Comparison of ENCODE assay signal across 13 cellular contexts in the genomic region with DNA sequence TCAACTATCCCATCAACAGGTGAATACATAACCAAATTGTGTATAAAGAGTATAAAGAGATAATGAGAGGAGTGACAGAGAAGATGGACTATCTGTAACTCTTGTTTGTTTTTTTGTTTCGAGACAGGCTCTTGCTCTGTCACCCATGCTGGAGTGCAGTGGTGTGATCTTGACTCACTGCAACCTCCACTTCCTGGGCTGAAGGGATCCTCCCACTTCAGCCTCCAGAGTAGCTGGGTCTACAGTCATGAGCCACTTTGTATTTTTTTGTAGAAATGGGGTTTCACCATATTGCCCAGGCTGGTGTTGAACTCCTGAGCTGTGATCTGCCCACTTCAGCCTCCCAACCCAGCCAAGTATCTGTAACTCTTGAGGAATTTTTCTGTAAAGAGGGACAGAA. TPM values are rescaled to one million over a fixed set of nuclear protein-coding genes. Genes with fewer than 3 reads are reported as not detected.
A peak's percentile ranks its signal among the peaks of the same experiment; 100 is the strongest.
DNase-seq lines count a peak whose midpoint lies in the region; ATAC-seq and TF ChIP-seq lines count a peak whose summit lies in the region.
"Had no signal": no experiment of that assay in that cellular context is flagged by ENCODE, and none has a peak within 500 bp of the region (broad histone marks: within the 10 kb centered on the region; RNA-seq: fewer than 3 reads in every experiment).

No MANE protein-coding gene starts in this region.

- H3K27me3 ChIP-seq in Loucy (ENCODE audit: insufficient read depth, low read length, poor library complexity, severe bottlenecking) (no peaks in the 10 kb centered on the region), adrenal gland (no peaks in the 10 kb centered on the region)

- 32 to 65% (median 57%) methylated on average over 1 of the region's 1 CpG for WGBS in adrenal gland, 4 donors

- peaks cover 7% of the 10 kb centered on the region for H3K27me3 Mint-ChIP-seq in activated T-cell treated with anti-CD3 and anti-CD28 coated beads, Interleukin-2, amount 50 U/mL, for 72 hours (ENCODE audit: low read depth)
- H3K27me3 Mint-ChIP-seq in activated T-cell treated with anti-CD3 and anti-CD28 coated beads, Interleukin-2, amount 50 U/mL, for 4 hours (ENCODE audit: low read depth): no peaks in the 10 kb centered on the region
- peaks cover 6% of the 10 kb centered on the region for H3K27me3 Mint-ChIP-seq in stimulated activated naive CD8-positive, alpha-beta T cell treated with anti-CD3 and anti-CD28 coated beads, Interleukin-15, amount 100 ng/mL, for 72 hours
- H3K27me3 Mint-ChIP-seq: CD4-positive, alpha-beta T cell had no signal

- no peaks in the 10 kb centered on the region for H3K79me2 ChIP-seq in Loucy (ENCODE audit: insufficient read depth, low read length)

- peak; percentile 44 to 45 for ATAC-seq in activated T-cell treated with anti-CD3 and anti-CD28 coated beads, Interleukin-2, amount 50 U/mL, for 72 hours (replicated peaks in 1 of 2)
- ATAC-seq in activated T-cell treated with anti-CD3 and anti-CD28 coated beads, Interleukin-2, amount 50 U/mL, for 4 hours: no peak
- ATAC-seq in stimulated activated naive CD8-positive, alpha-beta T cell treated with anti-CD3 and anti-CD28 coated beads, Interleukin-15, amount 100 ng/mL, for 72 hours: peak; percentile 58

- no peaks in the 10 kb centered on the region for H3F3A ChIP-seq in Loucy (ENCODE audit: low read depth)

- H3K27ac ChIP-seq in adrenal gland: peak overlapping the region in 3 of 5 donors; percentile 17 to 56 (median 43)
- H3K27ac ChIP-seq: GM23248 had no signal

- TF ChIP-seq CTCF in Loucy (conservative IDR thresholded peaks at IDR 0.05; ENCODE audit: low read length) (no peak), adrenal gland (IDR thresholded peaks at IDR 0.05) (no peak)

- no peaks in the 10 kb centered on the region for H4K20me1 ChIP-seq in Loucy (ENCODE audit: insufficient read depth, low read length, poor library complexity, severe bottlenecking)

- H3K36me3 Mint-ChIP-seq in activated T-cell treated with anti-CD3 and anti-CD28 coated beads, Interleukin-2, amount 50 U/mL, for 72 hours (ENCODE audit: insufficient read depth in 2 of 2): no peaks in the 10 kb centered on the region
- no peaks in the 10 kb centered on the region for H3K36me3 Mint-ChIP-seq in activated T-cell treated with anti-CD3 and anti-CD28 coated beads, Interleukin-2, amount 50 U/mL, for 4 hours (ENCODE audit: insufficient read depth)

- peaks cover 2 to 3% of the 10 kb centered on the region in 2 donors for H3K9me3 Mint-ChIP-seq in activated T-cell treated with anti-CD3 and anti-CD28 coated beads, Interleukin-2, amount 50 U/mL, for 72 hours
- no peaks in the 10 kb centered on the region for H3K9me3 Mint-ChIP-seq in activated T-cell treated with anti-CD3 and anti-CD28 coated beads, Interleukin-2, amount 50 U/mL, for 4 hours
- peaks cover 0 to 8% of the 10 kb centered on the region in 2 donors for H3K9me3 Mint-ChIP-seq in stimulated activated naive CD8-positive, alpha-beta T cell treated with anti-CD3 and anti-CD28 coated beads, Interleukin-15, amount 100 ng/mL, for 72 hours

- no peak for DNase-seq in activated T-cell treated with anti-CD3 and anti-CD28 coated beads, Interleukin-2, amount 50 U/mL, for 72 hours
- no peak for DNase-seq in activated T-cell treated with anti-CD3 and anti-CD28 coated beads, Interleukin-2, amount 50 U/mL, for 4 hours
- no peak for DNase-seq in adrenal gland
- no peak for DNase-seq in stimulated activated naive CD8-positive, alpha-beta T cell treated with anti-CD3 and anti-CD28 coated beads, Interleukin-15, amount 100 ng/mL, for 72 hours
- no peak for DNase-seq in dermis blood vessel endothelial cell
- no peak for DNase-seq in posterior cingulate gyrus
- DNase-seq: C1 segment of cervical spinal cord; Calu3; CD4-positive, alpha-beta T cell; DMS 273 treated with DMSO at 0.1 percent for 48 hours; GM23248 had no signal

- TF ChIP-seq POLR2A in adrenal gland (IDR thresholded peaks at IDR 0.05): no peak

- H3K9me2 ChIP-seq in Loucy (replicated peaks; ENCODE audit: low read depth, low read length): no peaks in the 10 kb centered on the region

- H3K9ac ChIP-seq in Loucy (ENCODE audit: low read depth, low read length, poor library complexity, severe bottlenecking): no peak overlapping the region
- H3K9ac ChIP-seq: GM23248 had no signal

- H3K36me3 ChIP-seq in Loucy (ENCODE audit: insufficient read depth, low read length) (no peaks in the 10 kb centered on the region), adrenal gland (replicated peaks in 1 of 2) (no peaks in the 10 kb centered on the region)

- peaks cover 7% of the 10 kb centered on the region for H3K4me1 Mint-ChIP-seq in activated T-cell treated with anti-CD3 and anti-CD28 coated beads, Interleukin-2, amount 50 U/mL, for 72 hours (ENCODE audit: low read depth)
- peaks cover 4% of the 10 kb centered on the region for H3K4me1 Mint-ChIP-seq in activated T-cell treated with anti-CD3 and anti-CD28 coated beads, Interleukin-2, amount 50 U/mL, for 4 hours (ENCODE audit: low read depth)
- peaks cover 7% of the 10 kb centered on the region for H3K4me1 Mint-ChIP-seq in stimulated activated naive CD8-positive, alpha-beta T cell treated with anti-CD3 and anti-CD28 coated beads, Interleukin-15, amount 100 ng/mL, for 72 hours
- H3K4me1 Mint-ChIP-seq: B cell had no signal

- H3K4me3 ChIP-seq in Loucy (ENCODE audit: low read length, poor library complexity, severe bottlenecking) (no peak overlapping the region), adrenal gland (no peak overlapping the region)
- H3K4me3 ChIP-seq: GM23248 had no signal

- no peak overlapping the region for H3K4me3 Mint-ChIP-seq in activated T-cell treated with anti-CD3 and anti-CD28 coated beads, Interleukin-2, amount 50 U/mL, for 72 hours
- no peak overlapping the region for H3K4me3 Mint-ChIP-seq in activated T-cell treated with anti-CD3 and anti-CD28 coated beads, Interleukin-2, amount 50 U/mL, for 4 hours
- no peak overlapping the region for H3K4me3 Mint-ChIP-seq in stimulated activated naive CD8-positive, alpha-beta T cell treated with anti-CD3 and anti-CD28 coated beads, Interleukin-15, amount 100 ng/mL, for 72 hours
- H3K4me3 Mint-ChIP-seq: B cell; CD4-positive, alpha-beta T cell had no signal

- peak overlapping the region; percentile 68; the same call in 1 of the 2 replicates for H2AFZ ChIP-seq in Loucy (ENCODE audit: low read length)
- H2AFZ ChIP-seq: GM23248 had no signal

- intact Hi-C loops in adrenal gland (cut with DNase I) (no loop called here), posterior cingulate gyrus (cut with DNase I) (no loop called here)

- H3K9me3 ChIP-seq in Loucy (ENCODE audit: insufficient read depth, low read depth, low read length) (no peaks in the 10 kb centered on the region), adrenal gland (replicated peaks in 1 of 3) (no peaks in the 10 kb centered on the region)

- H3K4me1 ChIP-seq in Loucy (ENCODE audit: insufficient read depth, low read length, poor library complexity, severe bottlenecking) (peaks cover 13% of the 10 kb centered on the region), adrenal gland (replicated peaks in 1 of 2) (peaks cover 6 to 33% of the 10 kb centered on the region in 2 donors)

- no peak overlapping the region for H3K27ac Mint-ChIP-seq in activated T-cell treated with anti-CD3 and anti-CD28 coated beads, Interleukin-2, amount 50 U/mL, for 72 hours
- H3K27ac Mint-ChIP-seq in stimulated activated naive CD8-positive, alpha-beta T cell treated with anti-CD3 and anti-CD28 coated beads, Interleukin-15, amount 100 ng/mL, for 72 hours: no peak overlapping the region
- H3K27ac Mint-ChIP-seq: B cell; CD4-positive, alpha-beta T cell had no signal

- no peak overlapping the region for H3K4me2 ChIP-seq in Loucy (ENCODE audit: low read depth, low read length, poor library complexity, severe bottlenecking)

RNA-seq across cellular contexts. Expression of a gene that starts 48.5 kb away (rescaled TPM):
- 1 to 10 TPM; 7.7 to 8.0 TPM for total RNA-seq in activated T-cell treated with anti-CD3 and anti-CD28 coated beads, Interleukin-2, amount 50 U/mL, for 72 hours
- total RNA-seq in activated T-cell treated with anti-CD3 and anti-CD28 coated beads, Interleukin-2, amount 50 U/mL, for 4 hours: 10 to 100 TPM; 16.0 to 17.1 (median 16.0) TPM
- 1,000 to 10,000 TPM in 1 of 8 donors, 100 to 1,000 TPM in 7; 124 to 1,285 (median 315) TPM for total RNA-seq in adrenal gland
- 1,000 to 10,000 TPM in 1 of 3 donors, 100 to 1,000 TPM in 1, 10 to 100 TPM in 1; 51.1 to 1,586 (median 165) TPM for polyA plus RNA-seq in adrenal gland
- 9.1 and 9.2 TPM in 2 replicates for total RNA-seq in dermis blood vessel endothelial cell

Comparison
In these comparisons a context has a peak if more than half of its experiments do, and no peak if none do; other contexts are left out.
1. ATAC-seq: peak in activated T-cell treated with anti-CD3 and anti-CD28 coated beads, Interleukin-2, amount 50 U/mL, for 72 hours (2 of 2) and stimulated activated naive CD8-positive, alpha-beta T cell treated with anti-CD3 and anti-CD28 coated beads, Interleukin-15, amount 100 ng/mL, for 72 hours (single experiment); none in activated T-cell treated with anti-CD3 and anti-CD28 coated beads, Interleukin-2, amount 50 U/mL, for 4 hours (0 of 2).
2. RNA of a gene that starts 48.5 kb away (total RNA-seq): 124 to 1,285 TPM in adrenal gland; 16.0 to 17.1 TPM in activated T-cell treated with anti-CD3 and anti-CD28 coated beads, Interleukin-2, amount 50 U/mL, for 4 hours, 9.1 to 9.2 TPM in dermis blood vessel endothelial cell and 7.7 to 8.0 TPM in activated T-cell treated with anti-CD3 and anti-CD28 coated beads, Interleukin-2, amount 50 U/mL, for 72 hours; every median in the first group is over 4 times any median in the second.